1 cellular context compared by ENCODE assay signal in genomic region chr3:69435274-69436262, GRCh38.
TF ChIP-seq lines count a peak whose summit lies in the region.

No MANE protein-coding gene starts in this region.

TF ChIP-seq in GM12878, 131 proteins besides CTCF, POLR2A, EP300 and RAD21 (continued from another document):
- TF ChIP-seq, protein P1, sequence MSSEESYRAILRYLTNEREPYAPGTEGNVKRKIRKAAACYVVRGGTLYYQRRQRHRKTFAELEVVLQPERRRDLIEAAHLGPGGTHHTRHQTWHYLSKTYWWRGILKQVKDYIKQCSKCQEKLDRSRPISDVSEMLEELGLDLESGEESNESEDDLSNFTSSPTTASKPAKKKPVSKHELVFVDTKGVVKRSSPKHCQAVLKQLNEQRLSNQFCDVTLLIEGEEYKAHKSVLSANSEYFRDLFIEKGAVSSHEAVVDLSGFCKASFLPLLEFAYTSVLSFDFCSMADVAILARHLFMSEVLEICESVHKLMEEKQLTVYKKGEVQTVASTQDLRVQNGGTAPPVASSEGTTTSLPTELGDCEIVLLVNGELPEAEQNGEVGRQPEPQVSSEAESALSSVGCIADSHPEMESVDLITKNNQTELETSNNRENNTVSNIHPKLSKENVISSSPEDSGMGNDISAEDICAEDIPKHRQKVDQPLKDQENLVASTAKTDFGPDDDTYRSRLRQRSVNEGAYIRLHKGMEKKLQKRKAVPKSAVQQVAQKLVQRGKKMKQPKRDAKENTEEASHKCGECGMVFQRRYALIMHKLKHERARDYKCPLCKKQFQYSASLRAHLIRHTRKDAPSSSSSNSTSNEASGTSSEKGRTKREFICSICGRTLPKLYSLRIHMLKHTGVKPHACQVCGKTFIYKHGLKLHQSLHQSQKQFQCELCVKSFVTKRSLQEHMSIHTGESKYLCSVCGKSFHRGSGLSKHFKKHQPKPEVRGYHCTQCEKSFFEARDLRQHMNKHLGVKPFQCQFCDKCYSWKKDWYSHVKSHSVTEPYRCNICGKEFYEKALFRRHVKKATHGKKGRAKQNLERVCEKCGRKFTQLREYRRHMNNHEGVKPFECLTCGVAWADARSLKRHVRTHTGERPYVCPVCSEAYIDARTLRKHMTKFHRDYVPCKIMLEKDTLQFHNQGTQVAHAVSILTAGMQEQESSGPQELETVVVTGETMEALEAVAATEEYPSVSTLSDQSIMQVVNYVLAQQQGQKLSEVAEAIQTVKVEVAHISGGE (CRISPR knock-in tag; IDR thresholded peaks at IDR 0.05): no peak
- no peak for TF ChIP-seq SP1 (IDR thresholded peaks at IDR 0.05; ENCODE audit: low read depth, low read length)
- TF ChIP-seq MEF2A (IDR thresholded peaks at IDR 0.05; ENCODE audit: insufficient read depth, low read depth, low read length): peak; percentile 43; the same call in 1 of the 2 replicates
- TF ChIP-seq IKZF2 (IDR thresholded peaks at IDR 0.05): peak; percentile 74 to 81
- TF ChIP-seq SIN3A (IDR thresholded peaks at IDR 0.05; ENCODE audit: low read depth, low read length): no peak
- TF ChIP-seq CHD4 (IDR thresholded peaks at IDR 0.05): no peak
- no peak for TF ChIP-seq KDM1A (IDR thresholded peaks at IDR 0.05; ENCODE audit: borderline replicate concordance)
- no peak for TF ChIP-seq NFYA (IDR thresholded peaks at IDR 0.05; ENCODE audit: borderline replicate concordance, low read depth, low read length)
- TF ChIP-seq ZNF622 (IDR thresholded peaks at IDR 0.05): no peak
- TF ChIP-seq BCLAF1 (IDR thresholded peaks at IDR 0.05): no peak
- TF ChIP-seq E2F4 (IDR thresholded peaks at IDR 0.05; ENCODE audit: low read depth, low read length): no peak
- TF ChIP-seq TCF3 (IDR thresholded peaks at IDR 0.05; ENCODE audit: borderline replicate concordance, insufficient read depth, low read depth, low read length): no peak
- TF ChIP-seq CEBPB (IDR thresholded peaks at IDR 0.05; ENCODE audit: borderline replicate concordance in 1 of 2, low read depth in 2 of 2, low read length in 2 of 2): no peak
- TF ChIP-seq SUPT20H (IDR thresholded peaks at IDR 0.05; ENCODE audit: borderline replicate concordance, control insufficient read depth, low read depth, low read length): no peak
- TF ChIP-seq ZNF217 (IDR thresholded peaks at IDR 0.05): 0 out of 2 replicates have a peak, but pooled peaks have one; percentile 28
- no peak; the same call in 1 of the 2 replicates for TF ChIP-seq BMI1 (IDR thresholded peaks at IDR 0.05; ENCODE audit: borderline replicate concordance)
- no peak for TF ChIP-seq REST (IDR thresholded peaks at IDR 0.05; ENCODE audit: low read depth, low read length)
- TF ChIP-seq, protein P2, sequence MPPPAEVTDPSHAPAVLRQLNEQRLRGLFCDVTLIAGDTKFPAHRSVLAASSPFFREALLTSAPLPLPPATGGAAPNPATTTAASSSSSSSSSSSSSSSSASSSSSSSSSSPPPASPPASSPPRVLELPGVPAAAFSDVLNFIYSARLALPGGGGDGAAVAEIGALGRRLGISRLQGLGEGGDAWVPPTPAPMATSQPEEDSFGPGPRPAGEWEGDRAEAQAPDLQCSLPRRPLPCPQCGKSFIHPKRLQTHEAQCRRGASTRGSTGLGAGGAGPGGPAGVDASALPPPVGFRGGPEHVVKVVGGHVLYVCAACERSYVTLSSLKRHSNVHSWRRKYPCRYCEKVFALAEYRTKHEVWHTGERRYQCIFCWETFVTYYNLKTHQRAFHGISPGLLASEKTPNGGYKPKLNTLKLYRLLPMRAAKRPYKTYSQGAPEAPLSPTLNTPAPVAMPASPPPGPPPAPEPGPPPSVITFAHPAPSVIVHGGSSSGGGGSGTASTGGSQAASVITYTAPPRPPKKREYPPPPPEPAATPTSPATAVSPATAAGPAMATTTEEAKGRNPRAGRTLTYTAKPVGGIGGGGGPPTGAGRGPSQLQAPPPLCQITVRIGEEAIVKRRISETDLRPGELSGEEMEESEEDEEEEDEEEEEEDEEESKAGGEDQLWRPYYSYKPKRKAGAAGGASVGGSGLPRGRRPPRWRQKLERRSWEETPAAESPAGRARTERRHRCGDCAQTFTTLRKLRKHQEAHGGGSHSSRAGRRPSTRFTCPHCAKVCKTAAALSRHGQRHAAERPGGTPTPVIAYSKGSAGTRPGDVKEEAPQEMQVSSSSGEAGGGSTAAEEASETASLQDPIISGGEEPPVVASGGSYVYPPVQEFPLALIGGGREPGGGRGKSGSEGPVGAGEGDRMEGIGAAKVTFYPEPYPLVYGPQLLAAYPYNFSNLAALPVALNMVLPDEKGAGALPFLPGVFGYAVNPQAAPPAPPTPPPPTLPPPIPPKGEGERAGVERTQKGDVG (CRISPR knock-in tag; IDR thresholded peaks at IDR 0.05): no peak
- no peak for TF ChIP-seq NRF1 (conservative IDR thresholded peaks at IDR 0.05; ENCODE audit: low read depth, low read length)
- no peak for TF ChIP-seq SIX5 (IDR thresholded peaks at IDR 0.05; ENCODE audit: low read depth, low read length, severe bottlenecking)
- TF ChIP-seq MEF2B (IDR thresholded peaks at IDR 0.05; ENCODE audit: partially characterized antibody, poor library complexity, severe bottlenecking): no peak
- no peak for TF ChIP-seq RFX5 (IDR thresholded peaks at IDR 0.05; ENCODE audit: low read depth, low read length)
- no peak for TF ChIP-seq IRF4 (IDR thresholded peaks at IDR 0.05; ENCODE audit: low read depth, low read length)
- TF ChIP-seq CBFB (IDR thresholded peaks at IDR 0.05; ENCODE audit: low read depth): no peak
- no peak for TF ChIP-seq BACH1 (IDR thresholded peaks at IDR 0.05; ENCODE audit: borderline replicate concordance)
- no peak for TF ChIP-seq PML (IDR thresholded peaks at IDR 0.05; ENCODE audit: low read length)
- TF ChIP-seq POLR2AphosphoS2 (IDR thresholded peaks at IDR 0.05; ENCODE audit: low read depth, low read length): no peak
- no peak for TF ChIP-seq KAT2A (conservative IDR thresholded peaks at IDR 0.05; ENCODE audit: control insufficient read depth, low read depth, low read length)
- TF ChIP-seq, protein P3, sequence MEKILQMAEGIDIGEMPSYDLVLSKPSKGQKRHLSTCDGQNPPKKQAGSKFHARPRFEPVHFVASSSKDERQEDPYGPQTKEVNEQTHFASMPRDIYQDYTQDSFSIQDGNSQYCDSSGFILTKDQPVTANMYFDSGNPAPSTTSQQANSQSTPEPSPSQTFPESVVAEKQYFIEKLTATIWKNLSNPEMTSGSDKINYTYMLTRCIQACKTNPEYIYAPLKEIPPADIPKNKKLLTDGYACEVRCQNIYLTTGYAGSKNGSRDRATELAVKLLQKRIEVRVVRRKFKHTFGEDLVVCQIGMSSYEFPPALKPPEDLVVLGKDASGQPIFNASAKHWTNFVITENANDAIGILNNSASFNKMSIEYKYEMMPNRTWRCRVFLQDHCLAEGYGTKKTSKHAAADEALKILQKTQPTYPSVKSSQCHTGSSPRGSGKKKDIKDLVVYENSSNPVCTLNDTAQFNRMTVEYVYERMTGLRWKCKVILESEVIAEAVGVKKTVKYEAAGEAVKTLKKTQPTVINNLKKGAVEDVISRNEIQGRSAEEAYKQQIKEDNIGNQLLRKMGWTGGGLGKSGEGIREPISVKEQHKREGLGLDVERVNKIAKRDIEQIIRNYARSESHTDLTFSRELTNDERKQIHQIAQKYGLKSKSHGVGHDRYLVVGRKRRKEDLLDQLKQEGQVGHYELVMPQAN (conservative IDR thresholded peaks at IDR 0.05): no peak
- no peak for TF ChIP-seq ZNF274 (IDR thresholded peaks at IDR 0.05; ENCODE audit: insufficient read depth, insufficient read length)
